Comparison of ENCODE assay signal across 25 cellular contexts in genomic region chr11:120974980-120975379, GRCh38. TPM values are rescaled to one million over a fixed set of nuclear protein-coding genes. Genes with fewer than 3 reads are reported as not detected.
DNase-seq lines count a peak whose midpoint lies in the region; FAIRE-seq lines count a peak whose summit lies in the region.
"Had no signal": no experiment of that assay in that cellular context is flagged by ENCODE, and none has a peak within 500 bp of the region (broad histone marks: within the 10 kb centered on the region; RNA-seq: fewer than 3 reads in every experiment).

No MANE protein-coding gene starts in this region.

- H3K4me2 ChIP-seq in mesendoderm (ENCODE audit: low read length), result no peak overlapping the region
- H3K4me2 ChIP-seq: GM23338, KMS-11 had no signal

- peaks cover 3% of the 10 kb centered on the region for H3K27me3 ChIP-seq in MG63
- H3K27me3 ChIP-seq in mesendoderm (ENCODE audit: insufficient read depth, low read length, poor library complexity), result no peaks in the 10 kb centered on the region
- H3K27me3 ChIP-seq in HAP-1 (ENCODE audit: low read depth), result no peaks in the 10 kb centered on the region

- H4K8ac ChIP-seq in mesendoderm (ENCODE audit: low read depth, low read length), result no peak overlapping the region

- H3K79me2 ChIP-seq in mesendoderm (ENCODE audit: control insufficient read depth, insufficient read depth, low read length), result no peaks in the 10 kb centered on the region

- DNase-seq in MG63 (peak; percentile 12), dermis blood vessel endothelial cell (peak; percentile 59), mesendoderm (peak; percentile 79), superior temporal gyrus (ENCODE audit: extremely low spot score) (peak; percentile 37), HTR-8/SVneo (ENCODE audit: insufficient read length, low spot score) (no peak), HAP-1 (ENCODE audit: low spot score in 2 of 2) (no peak), MV-4-11 (lab: John Stamatoyannopoulos, UW) (no peak), NCI-H2196 treated with DMSO at 0.1 percent for 48 hours (lab: John Stamatoyannopoulos, UW; ENCODE audit: unreplicated experiment) (no peak)
- DNase-seq: ACHN; C1 segment of cervical spinal cord; CD8-positive, alpha-beta T cell; DND-41; HCEC 1CT; IMR-90; MM.1S; NCI-H1092; NCI-H1436 treated with DMSO at 0.1 percent for 48 hours; NCI-H1930; NCI-H345; NCI-H524; Right ventricle myocardium superior had no signal

- no peak overlapping the region for H2AK5ac ChIP-seq in mesendoderm (ENCODE audit: low read length)

- H2BK15ac ChIP-seq in mesendoderm (replicated peaks; ENCODE audit: low read depth), result no peak overlapping the region

- H4K5ac ChIP-seq in mesendoderm (ENCODE audit: low read length), result no peak overlapping the region

- H3K56ac ChIP-seq in mesendoderm (ENCODE audit: low read length), result no peak overlapping the region

- no peak overlapping the region for H2BK5ac ChIP-seq in mesendoderm (ENCODE audit: low read length)

- H3K18ac ChIP-seq in mesendoderm (ENCODE audit: low read length), result peak overlapping the region; percentile 33

- H3K4me3 ChIP-seq in MG63 (no peak overlapping the region), mesendoderm (ENCODE audit: low read length) (no peak overlapping the region), HAP-1 (no peak overlapping the region)
- H3K4me3 ChIP-seq: GM23338 had no signal

- H3K9me3 ChIP-seq in MG63 (no peaks in the 10 kb centered on the region), HAP-1 (no peaks in the 10 kb centered on the region)

- H3K79me1 ChIP-seq in mesendoderm (ENCODE audit: low read length), result no peaks in the 10 kb centered on the region

- no peak overlapping the region for H2BK120ac ChIP-seq in mesendoderm (ENCODE audit: low read depth, low read length)

- no peaks in the 10 kb centered on the region for H3K36me3 ChIP-seq in MG63
- H3K36me3 ChIP-seq in mesendoderm (ENCODE audit: control insufficient read depth, insufficient read depth, low read length), result no peaks in the 10 kb centered on the region
- H3K36me3 ChIP-seq in HAP-1 (replicated peaks), result no peaks in the 10 kb centered on the region

- WGBS in mesendoderm (ENCODE audit: extremely low coverage, insufficient coverage, low lambda C conversion rate), result no CpG with 5 or more reads among the region's 4 CpGs

- no peak for FAIRE-seq in HTR-8/SVneo (lab: Jason Lieb, UNC)
- FAIRE-seq: GM12892 had no signal

- no peak overlapping the region for H3K23ac ChIP-seq in mesendoderm (ENCODE audit: low read length)

- peaks cover 5% of the 10 kb centered on the region for H3K4me1 ChIP-seq in mesendoderm (ENCODE audit: control insufficient read depth, low read depth, low read length)
- H3K4me1 ChIP-seq in HAP-1, result no peaks in the 10 kb centered on the region; the same call in 1 of the 2 replicates

- no peak overlapping the region for H3K9ac ChIP-seq in mesendoderm (ENCODE audit: low read length)
- H3K9ac ChIP-seq: KMS-11 had no signal

- in situ Hi-C loops in HAP-1 (cut with MboI; ENCODE audit: low sequenced_read_pairs), result no loop called here

- H3K4ac ChIP-seq in mesendoderm (ENCODE audit: low read depth, low read length), result no peak overlapping the region

- H3K27ac ChIP-seq in mesendoderm (ENCODE audit: low read depth, low read length), result peak overlapping the region; percentile 58
- H3K27ac ChIP-seq: HL-60, KMS-11 had no signal

RNA-seq across cellular contexts. Expression of gene TBCEL, which starts 48.9 kb away (rescaled TPM):
- 8.6 and 23.0 TPM in 2 replicates for total RNA-seq in MG63 (2014; rRNA removed; shearing (Covaris generic); ENCODE audit: low replicate concordance)
- total RNA-seq in dermis blood vessel endothelial cell, result 26.4 and 35.7 TPM in 2 replicates
- 6.0 TPM for polyA plus RNA-seq in mesendoderm (2013, experiment 1 of 2)
- 6.6 TPM for polyA plus RNA-seq in mesendoderm (2013, experiment 2 of 2)

Comparison
In these comparisons a context has a peak if more than half of its experiments do, and no peak if none do; other contexts are left out.
1. DNase-seq: peak in MG63 (single experiment), dermis blood vessel endothelial cell (single experiment), mesendoderm (single experiment) and superior temporal gyrus (single experiment); none in HTR-8/SVneo (single experiment), HAP-1 (0 of 2), MV-4-11 (single experiment) and NCI-H2196 treated with DMSO at 0.1 percent for 48 hours (single experiment).